ENCODE assay signal across 10 cellular contexts in genomic region chr20:32972181-32973076, GRCh38. TPM values are rescaled to one million over a fixed set of nuclear protein-coding genes. Genes with fewer than 3 reads are reported as not detected.
DNase-seq lines count a peak whose midpoint lies in the region; ATAC-seq, FAIRE-seq and TF ChIP-seq lines count a peak whose summit lies in the region.
"Had no signal": no experiment of that assay in that cellular context is flagged by ENCODE, and none has a peak within 500 bp of the region (broad histone marks: within the 10 kb centered on the region; RNA-seq: fewer than 3 reads in every experiment).

No MANE protein-coding gene starts in this region.

- H3K36me3 ChIP-seq in BLaER1 (no peaks in the 10 kb centered on the region), endothelial cell of umbilical vein (ENCODE audit: control insufficient read depth in 2 of 2, extremely low read depth in 1 of 2, insufficient read depth in 2 of 2, low read length in 2 of 2) (no peaks in the 10 kb centered on the region)
- H3K36me3 ChIP-seq: vagina had no signal

- peaks cover 32% of the 10 kb centered on the region for H3K4me1 Mint-ChIP-seq in activated CD4-positive, alpha-beta T cell treated with anti-CD3 and anti-CD28 coated beads, Interleukin-2, amount 10 ng/mL, durations not matched to agents 24 days and 14 days

- H3K4me2 ChIP-seq in BLaER1 (peak overlapping the region; percentile 99), endothelial cell of umbilical vein (ENCODE audit: insufficient read depth, low read length) (peak overlapping the region; percentile 35)

- FAIRE-seq in endothelial cell of umbilical vein (lab: Jason Lieb, UNC), result peak; percentile 24

- TF ChIP-seq POLR2A in endothelial cell of umbilical vein (IDR thresholded peaks at IDR 0.05; ENCODE audit: low read depth, low read length), result no peak

- H3K4me3 ChIP-seq in BLaER1 (peak overlapping the region; percentile 57), endothelial cell of umbilical vein (replicated peaks in 1 of 3; ENCODE audit: insufficient read depth in 1 of 3, low read depth in 1 of 3, low read length in 3 of 3) (no peak overlapping the region)
- peak overlapping the region; percentile 74 for H3K4me3 ChIP-seq in Jurkat, Clone E6-1 (ENCODE audit: low read length)
- H3K4me3 ChIP-seq: vagina had no signal

- H3K9ac ChIP-seq in BLaER1 (peak overlapping the region; percentile 82), endothelial cell of umbilical vein (replicated peaks; ENCODE audit: extremely low read depth, insufficient read depth, low read length) (no peak overlapping the region)

- H3K27ac ChIP-seq in BLaER1 (peak overlapping the region; percentile 97), endothelial cell of umbilical vein (ENCODE audit: insufficient read depth, low read depth, low read length) (no peak overlapping the region)
- H3K27ac ChIP-seq: vagina had no signal

- H4K20me1 ChIP-seq in BLaER1 (no peaks in the 10 kb centered on the region), endothelial cell of umbilical vein (replicated peaks; ENCODE audit: control insufficient read depth, extremely low read depth, insufficient read depth, low read length) (no peaks in the 10 kb centered on the region)

- no peak for TF ChIP-seq CTCF in endothelial cell of umbilical vein (IDR thresholded peaks at IDR 0.05; ENCODE audit: extremely low read depth in 1 of 2, insufficient read depth in 1 of 2, low read depth in 1 of 2, low read length in 2 of 2)

- H3K27me3 Mint-ChIP-seq in activated CD4-positive, alpha-beta T cell treated with anti-CD3 and anti-CD28 coated beads, Interleukin-2, amount 10 ng/mL, durations not matched to agents 24 days and 14 days, result no peaks in the 10 kb centered on the region
- H3K27me3 Mint-ChIP-seq: dendritic cell treated with granulocyte-macrophage colony-stimulating factor and Interleukin-4, amounts not matched to agents 40 ng/mL and 50 ng/mL, for 4 days had no signal

- DNase-seq in Jurkat, Clone E6-1 (ENCODE audit: low read depth, low spot score), result peak; percentile 99
- DNase-seq in activated CD4-positive, alpha-beta T cell treated with anti-CD3 and anti-CD28 coated beads, Interleukin-2, amount 10 ng/mL, durations not matched to agents 24 days and 14 days, result peak; percentile 94
- DNase-seq in endothelial cell of umbilical vein (ENCODE audit: low read depth, low spot score) (peak; percentile 8), NCI-H187 treated with DMSO at 0.1 percent for 48 hours (lab: John Stamatoyannopoulos, UW) (no peak), NCI-H1694 treated with DMSO at 0.1 percent for 48 hours (lab: John Stamatoyannopoulos, UW) (no peak)
- DNase-seq in stimulated activated CD4-positive, alpha-beta T cell treated with anti-CD3 and anti-CD28 coated beads, TNF-alpha, amount 100 ng/mL, for 4 hours (ENCODE audit: low read depth in 3 of 3), result peak in 2 of 3 experiments; percentile 61 to 76

- BruUV-seq in endothelial cell of umbilical vein (replicated peaks; lab: Mats Ljungman, UMichigan), result no TSS peak

- dilution Hi-C loops in endothelial cell of umbilical vein (cut with MboI; ENCODE audit: extremely low pct_ligation_motif_present, low sequenced_read_pairs), result no loop called here

- CTCF ChIA-PET in endothelial cell of umbilical vein (lab: Charles Lee), result interaction anchor here (1.5 kb wide), 1 partner anchor 235 kb away, joined by 3 read pairs; no protein-coding TSS in a partner anchor

- H3K9me3 ChIP-seq in BLaER1 (no peaks in the 10 kb centered on the region), endothelial cell of umbilical vein (replicated peaks; ENCODE audit: control insufficient read depth, insufficient read depth, low read length) (no peaks in the 10 kb centered on the region)
- H3K9me3 ChIP-seq: vagina had no signal

- peak overlapping the region; percentile 97 for H2AFZ ChIP-seq in endothelial cell of umbilical vein (ENCODE audit: low read depth, low read length)

- intact Hi-C loops in activated CD4-positive, alpha-beta T cell treated with anti-CD3 and anti-CD28 coated beads, Interleukin-2, amount 10 ng/mL, durations not matched to agents 24 days and 14 days (cut with micrococcal nuclease), result loop anchor here (5.0 kb wide), 1 partner anchor 150 kb away; no protein-coding TSS in a partner anchor
- intact Hi-C loops in endothelial cell of umbilical vein (cut with micrococcal nuclease), result no loop called here

- ATAC-seq in GM19468 (IDR thresholded peaks at IDR 0.05; ENCODE audit: extremely low read depth, unreplicated experiment), result peak; percentile 51

- no peak overlapping the region for H3K27ac Mint-ChIP-seq in activated CD4-positive, alpha-beta T cell treated with anti-CD3 and anti-CD28 coated beads, Interleukin-2, amount 10 ng/mL, durations not matched to agents 24 days and 14 days
- H3K27ac Mint-ChIP-seq: dendritic cell treated with granulocyte-macrophage colony-stimulating factor and Interleukin-4, amounts not matched to agents 40 ng/mL and 50 ng/mL, for 4 days had no signal

- no peaks in the 10 kb centered on the region for H3K79me2 ChIP-seq in endothelial cell of umbilical vein (ENCODE audit: control insufficient read depth, insufficient read depth, low read length)

- H3K9me1 ChIP-seq in endothelial cell of umbilical vein (replicated peaks; ENCODE audit: control insufficient read depth, extremely low read depth, insufficient read depth, low read length), result no peaks in the 10 kb centered on the region

- H3K4me1 ChIP-seq in BLaER1, result peaks cover 100% of the 10 kb centered on the region
- peaks cover 14% of the 10 kb centered on the region for H3K4me1 ChIP-seq in endothelial cell of umbilical vein (ENCODE audit: control insufficient read depth, extremely low read depth, insufficient read depth, low read length)
- H3K4me1 ChIP-seq: vagina had no signal

- peaks cover 7% of the 10 kb centered on the region for H3K9me3 Mint-ChIP-seq in activated CD4-positive, alpha-beta T cell treated with anti-CD3 and anti-CD28 coated beads, Interleukin-2, amount 10 ng/mL, durations not matched to agents 24 days and 14 days
- H3K9me3 Mint-ChIP-seq: dendritic cell treated with granulocyte-macrophage colony-stimulating factor and Interleukin-4, amounts not matched to agents 40 ng/mL and 50 ng/mL, for 4 days had no signal

- no peaks in the 10 kb centered on the region for H3K27me3 ChIP-seq in BLaER1
- H3K27me3 ChIP-seq in endothelial cell of umbilical vein (ENCODE audit: control insufficient read depth in 2 of 2, insufficient read depth in 2 of 2, low read length in 2 of 2), result no peaks in the 10 kb centered on the region
- H3K27me3 ChIP-seq: vagina had no signal

- H3K36me3 Mint-ChIP-seq in activated CD4-positive, alpha-beta T cell treated with anti-CD3 and anti-CD28 coated beads, Interleukin-2, amount 10 ng/mL, durations not matched to agents 24 days and 14 days (ENCODE audit: low read depth), result peaks cover 3% of the 10 kb centered on the region

- POLR2A ChIA-PET in endothelial cell of umbilical vein (lab: Charles Lee), result no interaction called here

- no peak overlapping the region for H3K4me3 Mint-ChIP-seq in activated CD4-positive, alpha-beta T cell treated with anti-CD3 and anti-CD28 coated beads, Interleukin-2, amount 10 ng/mL, durations not matched to agents 24 days and 14 days
- H3K4me3 Mint-ChIP-seq: dendritic cell treated with granulocyte-macrophage colony-stimulating factor and Interleukin-4, amounts not matched to agents 40 ng/mL and 50 ng/mL, for 4 days had no signal

TF ChIP-seq in endothelial cell of umbilical vein, 7 proteins besides CTCF, POLR2A, EP300 and RAD21 (continues in another document):
- TF ChIP-seq FOS (IDR thresholded peaks at IDR 0.05; ENCODE audit: borderline replicate concordance, insufficient read depth, low read length) (no peak), GATA2 (IDR thresholded peaks at IDR 0.05; ENCODE audit: insufficient read depth, insufficient read length, low read depth, low read length) (peak; percentile 56), EZH2 (IDR thresholded peaks at IDR 0.05; ENCODE audit: borderline replicate concordance, low read depth, low read length, severe bottlenecking) (no peak)

RNA-seq across cellular contexts. Expression of gene SUN5, which starts 31.8 kb away (rescaled TPM):
- not detected for polyA plus RNA-seq in Jurkat, Clone E6-1 (2012; ENCODE audit: insufficient read depth, insufficient read length)
- not detected in 2 replicates for total RNA-seq in activated CD4-positive, alpha-beta T cell treated with anti-CD3 and anti-CD28 coated beads, Interleukin-2, amount 10 ng/mL, durations not matched to agents 24 days and 14 days
- total RNA-seq in endothelial cell of umbilical vein, result not detected in 2 replicates
- not detected in 2 replicates for polyA plus RNA-seq in endothelial cell of umbilical vein
- polyA plus RNA-seq in endothelial cell of umbilical vein (2011; cell fraction: cytosol; rRNA removed), result not detected in 2 replicates
- not detected in 2 replicates for polyA plus RNA-seq in endothelial cell of umbilical vein (2011; cell fraction: nucleus; rRNA removed)
- polyA plus RNA-seq in endothelial cell of umbilical vein (2012), result not detected in 2 replicates
- polyA minus RNA-seq in endothelial cell of umbilical vein, result not detected in 2 replicates
- not detected for polyA minus RNA-seq in endothelial cell of umbilical vein (2011; cell fraction: cytosol; rRNA and poly(A)+ RNA removed)
- polyA minus RNA-seq in endothelial cell of umbilical vein (2011; cell fraction: nucleus; rRNA and poly(A)+ RNA removed), result not detected in 2 replicates
- total RNA-seq: vagina had no signal

RNA-seq across cellular contexts. Expression of gene BPIFB2, which starts 35.1 kb away (rescaled TPM):
- not detected for polyA plus RNA-seq in Jurkat, Clone E6-1 (2012; ENCODE audit: insufficient read depth, insufficient read length)
- total RNA-seq in activated CD4-positive, alpha-beta T cell treated with anti-CD3 and anti-CD28 coated beads, Interleukin-2, amount 10 ng/mL, durations not matched to agents 24 days and 14 days, result not detected in 2 replicates
- total RNA-seq in endothelial cell of umbilical vein, result not detected in 2 replicates
- not detected in 2 replicates for polyA plus RNA-seq in endothelial cell of umbilical vein
- polyA plus RNA-seq in endothelial cell of umbilical vein (2011; cell fraction: cytosol; rRNA removed), result not detected in 2 replicates
- not detected in 2 replicates for polyA plus RNA-seq in endothelial cell of umbilical vein (2011; cell fraction: nucleus; rRNA removed)
- polyA plus RNA-seq in endothelial cell of umbilical vein (2012), result not detected in 2 replicates
- polyA minus RNA-seq in endothelial cell of umbilical vein, result not detected in 2 replicates
- not detected for polyA minus RNA-seq in endothelial cell of umbilical vein (2011; cell fraction: cytosol; rRNA and poly(A)+ RNA removed)
- not detected in 2 replicates for polyA minus RNA-seq in endothelial cell of umbilical vein (2011; cell fraction: nucleus; rRNA and poly(A)+ RNA removed)
- total RNA-seq: vagina had no signal

RNA-seq across cellular contexts. Expression of gene BPIFB6, which starts 59.0 kb away (rescaled TPM):
- polyA plus RNA-seq in Jurkat, Clone E6-1 (2012; ENCODE audit: insufficient read depth, insufficient read length), result not detected
- total RNA-seq in activated CD4-positive, alpha-beta T cell treated with anti-CD3 and anti-CD28 coated beads, Interleukin-2, amount 10 ng/mL, durations not matched to agents 24 days and 14 days, result not detected in 2 replicates
- total RNA-seq in endothelial cell of umbilical vein, result not detected in 2 replicates
- not detected in 2 replicates for polyA plus RNA-seq in endothelial cell of umbilical vein
- not detected in 2 replicates for polyA plus RNA-seq in endothelial cell of umbilical vein (2011; cell fraction: cytosol; rRNA removed)
- not detected in 2 replicates for polyA plus RNA-seq in endothelial cell of umbilical vein (2011; cell fraction: nucleus; rRNA removed)
- polyA plus RNA-seq in endothelial cell of umbilical vein (2012), result not detected in 2 replicates
- not detected in 2 replicates for polyA minus RNA-seq in endothelial cell of umbilical vein
- polyA minus RNA-seq in endothelial cell of umbilical vein (2011; cell fraction: cytosol; rRNA and poly(A)+ RNA removed), result not detected
- not detected in 2 replicates for polyA minus RNA-seq in endothelial cell of umbilical vein (2011; cell fraction: nucleus; rRNA and poly(A)+ RNA removed)
- total RNA-seq: vagina had no signal

Comparison
In these comparisons a context has a peak if more than half of its experiments do, and no peak if none do; other contexts are left out.
1. H3K4me3 ChIP-seq: peak in BLaER1 (single experiment) and Jurkat, Clone E6-1 (single experiment); none in endothelial cell of umbilical vein (0 of 3).
2. DNase-seq: peak in Jurkat, Clone E6-1 (single experiment), activated CD4-positive, alpha-beta T cell treated with anti-CD3 and anti-CD28 coated beads, Interleukin-2, amount 10 ng/mL, durations not matched to agents 24 days and 14 days (single experiment), endothelial cell of umbilical vein (single experiment) and stimulated activated CD4-positive, alpha-beta T cell treated with anti-CD3 and anti-CD28 coated beads, TNF-alpha, amount 100 ng/mL, for 4 hours (2 of 3); none in NCI-H187 treated with DMSO at 0.1 percent for 48 hours (single experiment) and NCI-H1694 treated with DMSO at 0.1 percent for 48 hours (single experiment).